Comparison of ENCODE assay signal across 23 cellular contexts in genomic region chr4:181372014-181372413, GRCh38.
DNase-seq lines count a peak whose midpoint lies in the region; TF ChIP-seq lines count a peak whose summit lies in the region.
"Had no signal": no experiment of that assay in that cellular context is flagged by ENCODE, and none has a peak within 500 bp of the region (broad histone marks: within the 10 kb centered on the region; RNA-seq: fewer than 3 reads in every experiment).

No MANE protein-coding gene starts in this region.

- no peak overlapping the region for H3K23ac ChIP-seq in mesendoderm (ENCODE audit: low read length)

- H2BK5ac ChIP-seq in mesendoderm (ENCODE audit: low read length) = no peak overlapping the region

- WGBS in mesendoderm (ENCODE audit: extremely low coverage, insufficient coverage, low lambda C conversion rate) = 100% methylated on average over 2 of the region's 3 CpGs

- H3K4me1 Mint-ChIP-seq in CD14-positive monocyte = no peaks in the 10 kb centered on the region
- H3K4me1 Mint-ChIP-seq in activated T-cell treated with anti-CD3 and anti-CD28 coated beads, Interleukin-2, amount 50 U/mL, for 24 hours (ENCODE audit: low read depth) = no peaks in the 10 kb centered on the region
- H3K4me1 Mint-ChIP-seq: IgD-negative memory B cell, T-cell had no signal

- H3K4me1 ChIP-seq in mesendoderm (ENCODE audit: control insufficient read depth, low read depth, low read length) (peaks cover 6% of the 10 kb centered on the region), OCI-LY7 (ENCODE audit: insufficient read depth, low read length, poor library complexity, severe bottlenecking) (no peaks in the 10 kb centered on the region)

- H3K79me2 ChIP-seq in mesendoderm (ENCODE audit: control insufficient read depth, insufficient read depth, low read length) (no peaks in the 10 kb centered on the region), OCI-LY7 (ENCODE audit: insufficient read depth, low read depth, low read length) (no peaks in the 10 kb centered on the region)

- H3K9me3 Mint-ChIP-seq in CD14-positive monocyte = peaks cover 0 to 3% (median 0%) of the 10 kb centered on the region in 7 donors
- no peaks in the 10 kb centered on the region for H3K9me3 Mint-ChIP-seq in activated T-cell treated with anti-CD3 and anti-CD28 coated beads, Interleukin-2, amount 50 U/mL, for 24 hours
- H3K9me3 Mint-ChIP-seq: CD4-positive, alpha-beta T cell had no signal

- no peaks in the 10 kb centered on the region for H3K27me3 ChIP-seq in mesendoderm (ENCODE audit: insufficient read depth, low read length, poor library complexity)
- H3K27me3 ChIP-seq: BLaER1 had no signal

- no peak overlapping the region for H4K5ac ChIP-seq in mesendoderm (ENCODE audit: low read length)

- CTCF ChIA-PET in OCI-LY7 (lab: Charles Lee; ENCODE audit: unreplicated experiment) = interaction anchor here (0.6 kb wide), 1 partner anchor 1536 kb away, joined by 3 read pairs; no protein-coding TSS in a partner anchor

- POLR2A ChIA-PET in OCI-LY7 (lab: Charles Lee) = no interaction called here

- H3K4me3 Mint-ChIP-seq in CD14-positive monocyte = no peak overlapping the region
- H3K4me3 Mint-ChIP-seq in activated T-cell treated with anti-CD3 and anti-CD28 coated beads, Interleukin-2, amount 50 U/mL, for 24 hours = no peak overlapping the region
- H3K4me3 Mint-ChIP-seq: CD4-positive, alpha-beta T cell; H9; HFFc6; IgD-negative memory B cell; T-cell had no signal

- no peak overlapping the region for H3K4me2 ChIP-seq in mesendoderm (ENCODE audit: low read length)
- no peak overlapping the region for H3K4me2 ChIP-seq in OCI-LY7 (ENCODE audit: low read length)
- H3K4me2 ChIP-seq: BLaER1, KMS-11 had no signal

- H3K36me3 Mint-ChIP-seq in CD14-positive monocyte = no peaks in the 10 kb centered on the region
- no peaks in the 10 kb centered on the region for H3K36me3 Mint-ChIP-seq in activated T-cell treated with anti-CD3 and anti-CD28 coated beads, Interleukin-2, amount 50 U/mL, for 24 hours (ENCODE audit: low read depth)
- H3K36me3 Mint-ChIP-seq: IgD-negative memory B cell, T-cell had no signal

- H3K56ac ChIP-seq in mesendoderm (ENCODE audit: low read length) = no peak overlapping the region

- no peaks in the 10 kb centered on the region for H3K9me2 ChIP-seq in OCI-LY7 (ENCODE audit: insufficient read depth, low read length)

- no TSS peak for BruUV-seq in OCI-LY7 (replicated peaks; lab: Mats Ljungman, UMichigan)

- TF ChIP-seq CTCF in OCI-LY7 (conservative IDR thresholded peaks at IDR 0.05; ENCODE audit: low read length) (no peak), CD14-positive monocyte (IDR thresholded peaks at IDR 0.05) (no peak)

- no peaks in the 10 kb centered on the region for H3K79me1 ChIP-seq in mesendoderm (ENCODE audit: low read length)

- H3K18ac ChIP-seq in mesendoderm (ENCODE audit: low read length) = no peak overlapping the region

- no peaks in the 10 kb centered on the region for H3K27me3 Mint-ChIP-seq in CD14-positive monocyte (ENCODE audit: low read depth in 3 of 3)
- H3K27me3 Mint-ChIP-seq in activated T-cell treated with anti-CD3 and anti-CD28 coated beads, Interleukin-2, amount 50 U/mL, for 24 hours = no peaks in the 10 kb centered on the region
- H3K27me3 Mint-ChIP-seq: CD4-positive, alpha-beta T cell; IgD-negative memory B cell; T-cell had no signal

- H3K9ac ChIP-seq in mesendoderm (ENCODE audit: low read length) = no peak overlapping the region
- H3K9ac ChIP-seq: BLaER1, KMS-11 had no signal

- H2AK5ac ChIP-seq in mesendoderm (ENCODE audit: low read length) = no peak overlapping the region

- intact Hi-C loops in OCI-LY7 (cut with micrococcal nuclease; ENCODE audit: unreplicated experiment) (no loop called here), CD14-positive monocyte (cut with micrococcal nuclease) (no loop called here)

- no peaks in the 10 kb centered on the region for H3K9me3 ChIP-seq in OCI-LY7 (ENCODE audit: low read length)
- H3K9me3 ChIP-seq: BLaER1 had no signal

- H2AFZ ChIP-seq in OCI-LY7 (ENCODE audit: low read length) = no peak overlapping the region

- H3K27ac ChIP-seq in mesendoderm (ENCODE audit: low read depth, low read length) = no peak overlapping the region
- no peak overlapping the region for H3K27ac ChIP-seq in OCI-LY7 (ENCODE audit: low read depth, low read length, poor library complexity, severe bottlenecking)
- H3K27ac ChIP-seq: BLaER1, KMS-11, RWPE1 had no signal

- peak; percentile 3 for DNase-seq in ELF-1 (ENCODE audit: low read depth, low spot score)
- DNase-seq in NCI-H146 treated with DMSO at 0.1 percent for 48 hours (lab: John Stamatoyannopoulos, UW; ENCODE audit: unreplicated experiment) = peak; percentile 98
- DNase-seq in NCI-H774 (lab: John Stamatoyannopoulos, UW) = peak; percentile 32
- peak; percentile 81 for DNase-seq in mesendoderm
- DNase-seq in OCI-LY7 (ENCODE audit: low spot score) = no peak
- no peak for DNase-seq in CD14-positive monocyte (ENCODE audit: low spot score)
- DNase-seq in activated T-cell treated with anti-CD3 and anti-CD28 coated beads, Interleukin-2, amount 50 U/mL, for 24 hours = no peak
- DNase-seq: CD4-positive, alpha-beta T cell; DMS53; H9; HFFc6; MM.1S; NCI-H1436 treated with DMSO at 0.1 percent for 48 hours; NCI-H2029; NCI-H2227 treated with DMSO at 0.1 percent for 48 hours; NCI-H510A; NCI-H82; SHP77; T-cell had no signal

- H3K4ac ChIP-seq in mesendoderm (ENCODE audit: low read depth, low read length) = no peak overlapping the region

- no peaks in the 10 kb centered on the region for H4K20me1 ChIP-seq in OCI-LY7 (ENCODE audit: insufficient read depth, low read length)
- H4K20me1 ChIP-seq: BLaER1 had no signal

- no peak overlapping the region for H4K8ac ChIP-seq in mesendoderm (ENCODE audit: low read depth, low read length)

- no peak overlapping the region for H3K27ac Mint-ChIP-seq in CD14-positive monocyte
- no peak overlapping the region for H3K27ac Mint-ChIP-seq in activated T-cell treated with anti-CD3 and anti-CD28 coated beads, Interleukin-2, amount 50 U/mL, for 24 hours
- H3K27ac Mint-ChIP-seq: CD4-positive, alpha-beta T cell; H9; HFFc6; T-cell had no signal

- no peak overlapping the region for H3K4me3 ChIP-seq in mesendoderm (ENCODE audit: low read length)
- no peak overlapping the region for H3K4me3 ChIP-seq in OCI-LY7 (ENCODE audit: low read depth, low read length, poor library complexity, severe bottlenecking)
- H3K4me3 ChIP-seq: BLaER1 had no signal

- H3K36me3 ChIP-seq in mesendoderm (ENCODE audit: control insufficient read depth, insufficient read depth, low read length) (no peaks in the 10 kb centered on the region), OCI-LY7 (ENCODE audit: insufficient read depth, low read length) (no peaks in the 10 kb centered on the region)
- H3K36me3 ChIP-seq: BLaER1 had no signal

- no peak overlapping the region for H2BK15ac ChIP-seq in mesendoderm (replicated peaks; ENCODE audit: low read depth)

- no peak overlapping the region for H2BK120ac ChIP-seq in mesendoderm (ENCODE audit: low read depth, low read length)

Comparison
In these comparisons a context has a peak if more than half of its experiments do, and no peak if none do; other contexts are left out.
1. DNase-seq: peak in ELF-1 (single experiment), NCI-H146 treated with DMSO at 0.1 percent for 48 hours (single experiment), NCI-H774 (single experiment) and mesendoderm (single experiment); none in OCI-LY7 (single experiment), CD14-positive monocyte (single experiment) and activated T-cell treated with anti-CD3 and anti-CD28 coated beads, Interleukin-2, amount 50 U/mL, for 24 hours (single experiment).